26 cellular contexts compared by ENCODE assay signal in genomic region chr22:50238755-50239154, GRCh38.
"Had no signal": no experiment of that assay in that cellular context is flagged by ENCODE, and none has a peak within 500 bp of the region (broad histone marks: within the 10 kb centered on the region; RNA-seq: fewer than 3 reads in every experiment).

No MANE protein-coding gene starts in this region.

- DNase-seq: effector memory CD8-positive, alpha-beta T cell; erythroblast; esophagus squamous epithelium; foreskin melanocyte; glutamatergic neuron; heart right ventricle; hippocampal formation; left cardiac atrium; left lung; mammary epithelial cell; naive thymus-derived CD8-positive, alpha-beta T cell; occipital lobe; ovary; posterior cingulate gyrus; psoas muscle; right cardiac atrium; sigmoid colon; stimulated activated CD4-positive, alpha-beta T cell treated with anti-CD3 and anti-CD28 coated beads, Interleukin-2, amount 100 ng/mL, for 24 hours; stimulated activated CD4-positive, alpha-beta T cell treated with anti-CD3 and anti-CD28 coated beads, Interleukin-4, amount 100 ng/mL, for 24 hours; stimulated activated naive CD4-positive, alpha-beta T cell treated with Interleukin-2 at 50 U/mL for 16 hours; stomach; thyroid gland; trophoblast cell had no signal

- H3K27me3 ChIP-seq: esophagus squamous epithelium, heart right ventricle, left lung, ovary, sigmoid colon, stomach, thyroid gland, vagina had no signal

- H3K4me3 Mint-ChIP-seq: dendritic cell treated with granulocyte-macrophage colony-stimulating factor and Interleukin-4, amounts not matched to agents 40 ng/mL and 50 ng/mL, for 4 days; effector memory CD8-positive, alpha-beta T cell; stimulated activated effector memory CD8-positive, alpha-beta T cell treated with anti-CD3 and anti-CD28 coated beads, Interleukin-12 subunit alpha, Interleukin-12 subunit beta, amount 100 ng/mL, for 72 hours had no signal

- H3K4me3 ChIP-seq: esophagus squamous epithelium, heart right ventricle, left lung, ovary, psoas muscle, sigmoid colon, stomach, thyroid gland, vagina had no signal

- H3K36me3 ChIP-seq: ovary, vagina had no signal

- H3K27ac Mint-ChIP-seq: dendritic cell treated with granulocyte-macrophage colony-stimulating factor and Interleukin-4, amounts not matched to agents 40 ng/mL and 50 ng/mL, for 4 days; effector memory CD8-positive, alpha-beta T cell; stimulated activated effector memory CD8-positive, alpha-beta T cell treated with anti-CD3 and anti-CD28 coated beads, Interleukin-12 subunit alpha, Interleukin-12 subunit beta, amount 100 ng/mL, for 72 hours had no signal

- H3K9me3 ChIP-seq: esophagus squamous epithelium, heart right ventricle, left lung, ovary, psoas muscle, sigmoid colon, stomach, thyroid gland, vagina had no signal

- H3K27ac ChIP-seq: esophagus squamous epithelium, heart right ventricle, left lung, ovary, psoas muscle, sigmoid colon, stomach, thyroid gland, vagina had no signal

- ATAC-seq: effector memory CD8-positive, alpha-beta T cell; heart right ventricle; left cardiac atrium; left lung; naive thymus-derived CD8-positive, alpha-beta T cell; psoas muscle; right cardiac atrium; stimulated activated effector memory CD8-positive, alpha-beta T cell treated with anti-CD3 and anti-CD28 coated beads, Interleukin-12 subunit alpha, Interleukin-12 subunit beta, amount 100 ng/mL, for 72 hours had no signal

- H3K27me3 Mint-ChIP-seq: dendritic cell treated with granulocyte-macrophage colony-stimulating factor and Interleukin-4, amounts not matched to agents 40 ng/mL and 50 ng/mL, for 4 days; effector memory CD8-positive, alpha-beta T cell; naive thymus-derived CD8-positive, alpha-beta T cell had no signal

- H3K9me3 Mint-ChIP-seq: dendritic cell treated with granulocyte-macrophage colony-stimulating factor and Interleukin-4, amounts not matched to agents 40 ng/mL and 50 ng/mL, for 4 days; effector memory CD8-positive, alpha-beta T cell; naive thymus-derived CD8-positive, alpha-beta T cell; stimulated activated effector memory CD8-positive, alpha-beta T cell treated with anti-CD3 and anti-CD28 coated beads, Interleukin-12 subunit alpha, Interleukin-12 subunit beta, amount 100 ng/mL, for 72 hours had no signal
